7 cellular contexts compared by ENCODE assay signal in the genomic region with DNA sequence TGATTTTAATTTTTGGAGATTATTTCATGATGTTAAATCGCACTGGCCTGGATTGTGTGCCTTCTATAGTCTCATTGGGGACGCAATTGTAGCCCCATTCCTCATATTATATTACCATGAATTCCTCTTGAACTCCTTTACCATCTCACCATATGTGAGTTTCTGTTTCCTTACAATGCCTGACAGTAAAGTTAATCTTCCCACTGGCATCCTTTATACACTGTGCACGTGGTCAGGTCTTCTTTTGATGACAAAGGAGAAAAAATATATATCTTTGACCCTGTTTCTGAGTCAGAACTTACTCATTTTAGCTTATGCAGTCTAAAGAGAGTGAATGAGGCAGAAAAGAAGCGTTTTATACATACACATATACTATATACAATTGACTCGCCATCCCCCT. TPM values are rescaled to one million over a fixed set of nuclear protein-coding genes. Genes with fewer than 3 reads are reported as not detected.
DNase-seq lines count a peak whose midpoint lies in the region; ATAC-seq, FAIRE-seq and TF ChIP-seq lines count a peak whose summit lies in the region.

No MANE protein-coding gene starts in this region.

- POLR2A ChIA-PET in endothelial cell of umbilical vein (lab: Charles Lee): no interaction called here

- H3K27ac ChIP-seq in endothelial cell of umbilical vein (ENCODE audit: insufficient read depth, low read depth, low read length): peak overlapping the region; percentile 44

- no peaks in the 10 kb centered on the region for H3K27me3 ChIP-seq in endothelial cell of umbilical vein (ENCODE audit: control insufficient read depth in 2 of 2, insufficient read depth in 2 of 2, low read length in 2 of 2)

- no peak for TF ChIP-seq POLR2A in endothelial cell of umbilical vein (IDR thresholded peaks at IDR 0.05; ENCODE audit: low read depth, low read length)

- peaks cover 34% of the 10 kb centered on the region for H3K4me1 ChIP-seq in endothelial cell of umbilical vein (ENCODE audit: control insufficient read depth, extremely low read depth, insufficient read depth, low read length)

- H3K9me3 ChIP-seq in endothelial cell of umbilical vein (replicated peaks; ENCODE audit: control insufficient read depth, insufficient read depth, low read length): no peaks in the 10 kb centered on the region

- FAIRE-seq in endothelial cell of umbilical vein (lab: Jason Lieb, UNC): no peak

- ATAC-seq in GM19328 (IDR thresholded peaks at IDR 0.05; ENCODE audit: unreplicated experiment): no peak

- no TSS peak for BruUV-seq in endothelial cell of umbilical vein (replicated peaks; lab: Mats Ljungman, UMichigan)

- intact Hi-C loops in endothelial cell of umbilical vein (cut with micrococcal nuclease): loop anchor here (5.0 kb wide), 1 partner anchor 88 kb away; no protein-coding TSS in a partner anchor

- CTCF ChIA-PET in endothelial cell of umbilical vein (lab: Charles Lee): interaction anchor here (1.4 kb wide), 1 partner anchor 109 kb away, joined by 6 read pairs; no protein-coding TSS in a partner anchor

- H3K9ac ChIP-seq in endothelial cell of umbilical vein (replicated peaks; ENCODE audit: extremely low read depth, insufficient read depth, low read length): peak overlapping the region; percentile 61

- no peaks in the 10 kb centered on the region for H3K9me1 ChIP-seq in endothelial cell of umbilical vein (replicated peaks; ENCODE audit: control insufficient read depth, extremely low read depth, insufficient read depth, low read length)

- peak overlapping the region; percentile 96 for H3K4me2 ChIP-seq in endothelial cell of umbilical vein (ENCODE audit: insufficient read depth, low read length)

- dilution Hi-C loops in endothelial cell of umbilical vein (cut with MboI; ENCODE audit: extremely low pct_ligation_motif_present, low sequenced_read_pairs): no loop called here

- peak; percentile 29 for DNase-seq in GM13977 (ENCODE audit: low spot score)
- DNase-seq in OCI-M1 (lab: John Stamatoyannopoulos, UW): peak; percentile 53
- peak; percentile 49 for DNase-seq in endothelial cell of umbilical vein (ENCODE audit: low read depth, low spot score)
- DNase-seq in retinal pigment epithelial cell (ENCODE audit: low read depth): no peak
- DNase-seq in stimulated activated CD8-positive, alpha-beta memory T cell treated with anti-CD3 and anti-CD28 coated beads, Interleukin-4, amount 100 ng/mL, for 48 hours: no peak
- no peak for DNase-seq in stimulated activated CD4-positive, alpha-beta T cell treated with anti-CD3 and anti-CD28 coated beads, Interleukin-4, amount 100 ng/mL, for 1 hour

- H2AFZ ChIP-seq in endothelial cell of umbilical vein (ENCODE audit: low read depth, low read length): peak overlapping the region; percentile 88

- H3K36me3 ChIP-seq in endothelial cell of umbilical vein (ENCODE audit: control insufficient read depth in 2 of 2, extremely low read depth in 1 of 2, insufficient read depth in 2 of 2, low read length in 2 of 2): no peaks in the 10 kb centered on the region

- peak overlapping the region; percentile 64 to 81 (median 68) for H3K4me3 ChIP-seq in endothelial cell of umbilical vein (replicated peaks in 1 of 3; ENCODE audit: insufficient read depth in 1 of 3, low read depth in 1 of 3, low read length in 3 of 3)
- peak overlapping the region; percentile 76 for H3K4me3 ChIP-seq in retinal pigment epithelial cell (ENCODE audit: low read length)

- in situ Hi-C loops in GM13977 (cut with MboI; ENCODE audit: low pct_unique_long_range_greater_than_20kb, low sequenced_read_pairs, unreplicated experiment): no loop called here

- peaks cover 35% of the 10 kb centered on the region for H3K79me2 ChIP-seq in endothelial cell of umbilical vein (ENCODE audit: control insufficient read depth, insufficient read depth, low read length)

- TF ChIP-seq CTCF in GM13977 (IDR thresholded peaks at IDR 0.05; ENCODE audit: extremely low read depth, insufficient read depth, missing control alignments) (no peak), endothelial cell of umbilical vein (IDR thresholded peaks at IDR 0.05; ENCODE audit: extremely low read depth in 1 of 2, insufficient read depth in 1 of 2, low read depth in 1 of 2, low read length in 2 of 2) (no peak), retinal pigment epithelial cell (conservative IDR thresholded peaks at IDR 0.05; ENCODE audit: low read depth, low read length) (no peak)

- no peaks in the 10 kb centered on the region for H4K20me1 ChIP-seq in endothelial cell of umbilical vein (replicated peaks; ENCODE audit: control insufficient read depth, extremely low read depth, insufficient read depth, low read length)

TF ChIP-seq in endothelial cell of umbilical vein, 7 proteins besides CTCF, POLR2A, EP300 and RAD21:
- TF ChIP-seq GATA2 (IDR thresholded peaks at IDR 0.05; ENCODE audit: insufficient read depth, insufficient read length, low read depth, low read length) (no peak), POLR2AphosphoS5 (IDR thresholded peaks at IDR 0.05; ENCODE audit: insufficient read depth, low read depth, low read length) (no peak), JUN (IDR thresholded peaks at IDR 0.05; ENCODE audit: borderline replicate concordance, insufficient read depth, insufficient read length, low read depth) (no peak), EZH2 (IDR thresholded peaks at IDR 0.05; ENCODE audit: borderline replicate concordance, low read depth, low read length, severe bottlenecking) (no peak), FOS (IDR thresholded peaks at IDR 0.05; ENCODE audit: borderline replicate concordance, insufficient read depth, low read length) (peak; percentile 63)
- TF ChIP-seq, protein P1, sequence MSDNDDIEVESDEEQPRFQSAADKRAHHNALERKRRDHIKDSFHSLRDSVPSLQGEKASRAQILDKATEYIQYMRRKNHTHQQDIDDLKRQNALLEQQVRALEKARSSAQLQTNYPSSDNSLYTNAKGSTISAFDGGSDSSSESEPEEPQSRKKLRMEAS (IDR thresholded peaks at IDR 0.05; ENCODE audit: insufficient read depth, insufficient read length): peak; percentile 46

RNA-seq across cellular contexts. Expression of a gene that starts 0.8 kb away (rescaled TPM):
- total RNA-seq in endothelial cell of umbilical vein: 158 and 165 TPM in 2 replicates
- 37.0 and 41.8 TPM in 2 replicates for polyA plus RNA-seq in endothelial cell of umbilical vein
- polyA plus RNA-seq in endothelial cell of umbilical vein (2011; cell fraction: cytosol; rRNA removed): 27.4 and 30.0 TPM in 2 replicates
- 148 TPM in 2 replicates for polyA plus RNA-seq in endothelial cell of umbilical vein (2011; cell fraction: nucleus; rRNA removed)
- polyA plus RNA-seq in endothelial cell of umbilical vein (2012): 58.6 and 81.4 TPM in 2 replicates
- 605 and 633 TPM in 2 replicates for polyA minus RNA-seq in endothelial cell of umbilical vein
- polyA minus RNA-seq in endothelial cell of umbilical vein (2011; cell fraction: cytosol; rRNA and poly(A)+ RNA removed): 29.0 TPM
- polyA minus RNA-seq in endothelial cell of umbilical vein (2011; cell fraction: nucleus; rRNA and poly(A)+ RNA removed): 622 and 856 TPM in 2 replicates

Comparison
In these comparisons a context has a peak if more than half of its experiments do, and no peak if none do; other contexts are left out.
1. DNase-seq: peak in GM13977 (single experiment), OCI-M1 (single experiment) and endothelial cell of umbilical vein (single experiment); none in retinal pigment epithelial cell (single experiment), stimulated activated CD8-positive, alpha-beta memory T cell treated with anti-CD3 and anti-CD28 coated beads, Interleukin-4, amount 100 ng/mL, for 48 hours (single experiment) and stimulated activated CD4-positive, alpha-beta T cell treated with anti-CD3 and anti-CD28 coated beads, Interleukin-4, amount 100 ng/mL, for 1 hour (single experiment).